In the genomic region with DNA sequence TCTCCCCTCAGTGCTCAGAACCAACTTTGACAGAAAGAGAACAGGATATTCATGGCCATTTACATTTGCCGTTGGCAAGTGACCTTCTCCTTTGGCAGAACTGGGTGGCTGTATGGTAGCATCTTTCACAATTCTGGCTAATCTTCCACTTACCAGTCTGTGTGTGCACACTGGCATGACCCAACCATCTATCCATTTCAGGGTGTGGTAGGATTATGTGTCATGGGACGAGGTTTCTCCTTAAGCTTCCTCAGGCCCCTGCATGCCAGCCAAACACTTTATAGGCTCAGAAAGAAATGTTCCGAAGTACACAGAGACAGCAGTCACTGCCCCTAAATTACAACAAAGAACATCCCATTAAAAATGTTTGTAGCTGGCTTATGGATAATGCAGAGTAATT, we compare ENCODE assay signal across 18 cellular contexts.
"Had no signal": no experiment of that assay in that cellular context is flagged by ENCODE, and none has a peak within 500 bp of the region (broad histone marks: within the 10 kb centered on the region; RNA-seq: fewer than 3 reads in every experiment).

No MANE protein-coding gene starts in this region.

- H3K27ac ChIP-seq: cardiac muscle cell, gastroesophageal sphincter, heart left ventricle, ovary, sigmoid colon, thoracic aorta, upper lobe of left lung, WERI-Rb-1 had no signal

- H3K9me3 ChIP-seq: gastroesophageal sphincter, ovary, sigmoid colon, thoracic aorta had no signal

- H3K4me1 ChIP-seq: gastroesophageal sphincter, sigmoid colon, upper lobe of left lung had no signal

- DNase-seq: activated CD4-positive, alpha-beta T cell treated with anti-CD3 and anti-CD28 coated beads for 1 hour; activated CD4-positive, alpha-beta T cell treated with anti-CD3 and anti-CD28 coated beads, Interleukin-2, amount 50 U/mL, for 4 hours; activated gamma-delta T cell; dermis blood vessel endothelial cell; effector memory CD4-positive, alpha-beta T cell; heart left ventricle; kidney glomerular epithelial cell; left ventricle myocardium superior; mucosa of descending colon; naive thymus-derived CD8-positive, alpha-beta T cell; ovary; sigmoid colon; stimulated activated naive B cell treated with anti-CD40 and anti-IgM and Interleukin-4, amounts not matched to agents 10 μg/mL and 1 μg/mL and 100 μg/mL, for 72 hours; upper lobe of left lung; WERI-Rb-1 had no signal

- H3K4me3 ChIP-seq: cardiac muscle cell, gastroesophageal sphincter, heart left ventricle, mucosa of descending colon, ovary, sigmoid colon, thoracic aorta, upper lobe of left lung had no signal

- H3K27me3 ChIP-seq: cardiac muscle cell, gastroesophageal sphincter, heart left ventricle, ovary, sigmoid colon, upper lobe of left lung had no signal

- ATAC-seq: gastroesophageal sphincter; heart left ventricle; left ventricle myocardium superior; mucosa of descending colon; naive thymus-derived CD8-positive, alpha-beta T cell; stimulated activated naive B cell treated with anti-CD40 and anti-IgM and Interleukin-4, amounts not matched to agents 10 μg/mL and 1 μg/mL and 100 μg/mL, for 72 hours had no signal

- H3K36me3 ChIP-seq: cardiac muscle cell, gastroesophageal sphincter, heart left ventricle, ovary, sigmoid colon, thoracic aorta, upper lobe of left lung, WERI-Rb-1 had no signal
